Comparison of ENCODE assay signal across 8 cellular contexts in genomic region chr12:3236345-3237153, GRCh38.
A peak's percentile ranks its signal among the peaks of the same experiment; 100 is the strongest.
DNase-seq lines count a peak whose midpoint lies in the region; ATAC-seq and TF ChIP-seq lines count a peak whose summit lies in the region.

No MANE protein-coding gene starts in this region.

- no peak for TF ChIP-seq CTCF in RWPE1 (conservative IDR thresholded peaks at IDR 0.05; ENCODE audit: low read depth)

- CTCF ChIA-PET in RWPE1 (lab: Yijun Ruan, JAX): interaction anchor here (1.3 kb wide), 1 partner anchor 39 kb away, joined by 4 read pairs; no protein-coding TSS in a partner anchor

- intact Hi-C loops in Right ventricle myocardium superior (cut with DNase I): no loop called here

- DNase-seq in activated T-cell treated with anti-CD3 and anti-CD28 coated beads for 48 hours (ENCODE audit: low read depth) (peak; percentile 7), activated T-cell treated with anti-CD3 and anti-CD28 coated beads for 4 hours (no peak), RWPE1 (ENCODE audit: low spot score) (peak; percentile 81), Right ventricle myocardium superior (peak; percentile 59), NCI-H1105 treated with DMSO at 0.1 percent for 48 hours (lab: John Stamatoyannopoulos, UW) (no peak)
- DNase-seq in stimulated activated naive CD8-positive, alpha-beta T cell treated with anti-CD3 and anti-CD28 coated beads, Interleukin-15, Interleukin-2, amounts not matched to agents 100 U/mL and 50 U/mL, for 24 hours: no peak
- DNase-seq in activated CD8-positive, alpha-beta memory T cell treated with anti-CD3 and anti-CD28 coated beads, Interleukin-2, amount 50 U/mL, for 48 hours: no peak

- ATAC-seq in Right ventricle myocardium superior (ENCODE audit: poor library complexity) (peak; percentile 73), HG02973 (IDR thresholded peaks at IDR 0.05; ENCODE audit: unreplicated experiment) (no peak)
- peak; percentile 51 for ATAC-seq in stimulated activated naive CD8-positive, alpha-beta T cell treated with anti-CD3 and anti-CD28 coated beads, Interleukin-15, Interleukin-2, amounts not matched to agents 100 U/mL and 50 U/mL, for 24 hours

- no peak overlapping the region for H3K27ac ChIP-seq in RWPE1

- POLR2A ChIA-PET in RWPE1 (lab: Yijun Ruan, JAX; ENCODE audit: low non-redundant PET): no interaction called here

Comparison
In these comparisons a context has a peak if more than half of its experiments do, and no peak if none do; other contexts are left out.
1. DNase-seq: peak in activated T-cell treated with anti-CD3 and anti-CD28 coated beads for 48 hours (single experiment), RWPE1 (single experiment) and Right ventricle myocardium superior (single experiment); none in activated T-cell treated with anti-CD3 and anti-CD28 coated beads for 4 hours (single experiment), stimulated activated naive CD8-positive, alpha-beta T cell treated with anti-CD3 and anti-CD28 coated beads, Interleukin-15, Interleukin-2, amounts not matched to agents 100 U/mL and 50 U/mL, for 24 hours (single experiment), NCI-H1105 treated with DMSO at 0.1 percent for 48 hours (single experiment) and activated CD8-positive, alpha-beta memory T cell treated with anti-CD3 and anti-CD28 coated beads, Interleukin-2, amount 50 U/mL, for 48 hours (single experiment).